14 cellular contexts compared by ENCODE assay signal in genomic region chr4:147777456-147778091, GRCh38. TPM values are rescaled to one million over a fixed set of nuclear protein-coding genes. Genes with fewer than 3 reads are reported as not detected.
DNase-seq lines count a peak whose midpoint lies in the region; ATAC-seq, FAIRE-seq and TF ChIP-seq lines count a peak whose summit lies in the region.
"Had no signal": no experiment of that assay in that cellular context is flagged by ENCODE, and none has a peak within 500 bp of the region (broad histone marks: within the 10 kb centered on the region; RNA-seq: fewer than 3 reads in every experiment).

No MANE protein-coding gene starts in this region.

- peak; percentile 67 for FAIRE-seq in RCC 7860 (lab: Jason Lieb, UNC)

- no peaks in the 10 kb centered on the region for H3K9me3 ChIP-seq in right atrium auricular region
- H3K9me3 ChIP-seq: ascending aorta, spleen had no signal

- no peaks in the 10 kb centered on the region for H3K36me3 ChIP-seq in right atrium auricular region
- H3K36me3 ChIP-seq: ascending aorta, spleen had no signal

- intact Hi-C loops in left cardiac atrium (cut with DNase I), result loop anchor here in 1 of 2 donors (10.0 kb wide), 1 partner anchor 57 kb away; no protein-coding TSS in a partner anchor

- POLR2A ChIA-PET in GM10248 (lab: Yijun Ruan, JAX), result no interaction called here

- CTCF ChIA-PET in GM10248 (lab: Yijun Ruan, JAX), result interaction anchor here (1.4 to 3.7 kb wide), 3 partner anchors 9 to 89 kb away, joined by 4 to 16 read pairs (median 14); no protein-coding TSS in a partner anchor

- H3K4me1 ChIP-seq in right atrium auricular region (peaks cover 0 to 73% of the 10 kb centered on the region in 2 donors), foreskin keratinocyte (peaks cover 40% of the 10 kb centered on the region)

- ATAC-seq in left cardiac atrium (no peak), foreskin keratinocyte (peak; percentile 47)

- H3K27ac ChIP-seq in right atrium auricular region (peak overlapping the region; percentile 60 to 62), foreskin keratinocyte (no peak overlapping the region)
- H3K27ac ChIP-seq: ascending aorta, spleen had no signal

- H3K27me3 ChIP-seq in right atrium auricular region (no peaks in the 10 kb centered on the region), foreskin keratinocyte (no peaks in the 10 kb centered on the region)
- H3K27me3 ChIP-seq: ascending aorta, spleen had no signal

- H3K4me3 ChIP-seq in right atrium auricular region, result no peak overlapping the region
- H3K4me3 ChIP-seq: ascending aorta, spleen had no signal

- DNase-seq in right atrium auricular region (ENCODE audit: low spot score) (no peak), left cardiac atrium (no peak), RCC 7860 (ENCODE audit: low spot score) (peak; percentile 56), foreskin keratinocyte (peak in 1 of 2 donors; percentile 39), GM10248 (ENCODE audit: extremely low spot score) (no peak), DMS79 (lab: John Stamatoyannopoulos, UW) (no peak)
- no peak for DNase-seq in central memory CD4-positive, alpha-beta T cell
- DNase-seq in stimulated activated CD4-positive, alpha-beta T cell treated with anti-CD3 and anti-CD28 coated beads, Interleukin-2, amount 100 ng/mL, for 48 hours, result no peak
- DNase-seq: activated CD4-positive, alpha-beta T cell treated with anti-CD3 and anti-CD28 coated beads for 48 hours; activated T-cell treated with anti-CD3 and anti-CD28 coated beads, Interleukin-2, amount 50 U/mL, for 48 hours; NCI-H1105; nucleus accumbens; spleen had no signal

- TF ChIP-seq CTCF in right atrium auricular region (IDR thresholded peaks at IDR 0.05) (no peak), foreskin keratinocyte (conservative IDR thresholded peaks at IDR 0.05) (no peak), GM10248 (IDR thresholded peaks at IDR 0.05; ENCODE audit: control extremely low read depth, extremely low read depth, low read depth, missing control alignments) (no peak)

RNA-seq across cellular contexts. Expression of gene ARHGAP10, which starts 45.7 kb away (rescaled TPM):
- total RNA-seq in right atrium auricular region (10 to 100 TPM; 36.1 to 43.5 TPM), left cardiac atrium (10 to 100 TPM; 41.4 to 46.5 TPM), foreskin keratinocyte (25.9 and 26.9 TPM in 2 replicates)
- 18.2 and 18.8 TPM in 2 replicates for polyA plus RNA-seq in foreskin keratinocyte
